ENCODE assay signal across 11 cellular contexts in genomic region chr10:102658802-102659201, GRCh38. TPM values are rescaled to one million over a fixed set of nuclear protein-coding genes. Genes with fewer than 3 reads are reported as not detected.
DNase-seq lines count a peak whose midpoint lies in the region; ATAC-seq and TF ChIP-seq lines count a peak whose summit lies in the region.
"Had no signal": no experiment of that assay in that cellular context is flagged by ENCODE, and none has a peak within 500 bp of the region (broad histone marks: within the 10 kb centered on the region; RNA-seq: fewer than 3 reads in every experiment).

No MANE protein-coding gene starts in this region.

- no peaks in the 10 kb centered on the region for H3K9me3 Mint-ChIP-seq in activated CD4-positive, alpha-beta T cell treated with anti-CD3 and anti-CD28 coated beads, Interleukin-2, amount 10 ng/mL, durations not matched to agents 7 days and 5 days

- H3K27ac Mint-ChIP-seq in activated CD4-positive, alpha-beta T cell treated with anti-CD3 and anti-CD28 coated beads, Interleukin-2, amount 10 ng/mL, durations not matched to agents 7 days and 5 days = peak overlapping the region; percentile 76

- CTCF ChIA-PET in activated CD4-positive, alpha-beta T cell treated with anti-CD3 and anti-CD28 coated beads, Interleukin-2, amount 10 ng/mL, durations not matched to agents 7 days and 5 days (lab: Charles Lee) = interaction anchor here (0.9 to 4.8 kb wide), 4 partner anchors 8 to 17 kb away, joined by 3 to 28 read pairs (median 5); no protein-coding TSS in a partner anchor
- CTCF ChIA-PET in RWPE1 (lab: Yijun Ruan, JAX) = interaction anchor here (0.7 kb wide), 2 partner anchors 12 to 258 kb away, joined by 3 to 4 read pairs; no protein-coding TSS in a partner anchor

- no peak for DNase-seq in activated CD4-positive, alpha-beta T cell treated with anti-CD3 and anti-CD28 coated beads, Interleukin-2, amount 10 ng/mL, durations not matched to agents 7 days and 5 days
- no peak for DNase-seq in activated CD4-positive, alpha-beta T cell treated with anti-CD3 and anti-CD28 coated beads, Interleukin-2, amount 50 U/mL, for 1 hour
- no peak for DNase-seq in RWPE1 (ENCODE audit: low spot score)
- DNase-seq in esophagus muscularis mucosa (ENCODE audit: extremely low spot score) = no peak
- DNase-seq in spleen = no peak
- DNase-seq in NCI-H524 (lab: John Stamatoyannopoulos, UW) = no peak
- DNase-seq in OCI-M2 (lab: John Stamatoyannopoulos, UW; ENCODE audit: unreplicated experiment) = no peak
- DNase-seq: ACHN, amniotic stem cell, uterus had no signal

- 85% methylated on average over 5 of the region's 5 CpGs for WGBS in esophagus muscularis mucosa
- WGBS in spleen, 5 donors = 78 to 91% (median 83%) methylated on average over 5 of the region's 5 CpGs

- peaks cover 27% of the 10 kb centered on the region for H3K36me3 Mint-ChIP-seq in activated CD4-positive, alpha-beta T cell treated with anti-CD3 and anti-CD28 coated beads, Interleukin-2, amount 10 ng/mL, durations not matched to agents 7 days and 5 days (ENCODE audit: low read depth)

- H3K4me3 ChIP-seq in esophagus muscularis mucosa = no peak overlapping the region
- H3K4me3 ChIP-seq in spleen = no peak overlapping the region
- H3K4me3 ChIP-seq: uterus had no signal

- no peaks in the 10 kb centered on the region for H3K27me3 Mint-ChIP-seq in activated CD4-positive, alpha-beta T cell treated with anti-CD3 and anti-CD28 coated beads, Interleukin-2, amount 10 ng/mL, durations not matched to agents 7 days and 5 days

- H3K27me3 ChIP-seq in esophagus muscularis mucosa (no peaks in the 10 kb centered on the region), spleen (replicated peaks in 1 of 7) (no peaks in the 10 kb centered on the region)
- H3K27me3 ChIP-seq: uterus had no signal

- H3K36me3 ChIP-seq in esophagus muscularis mucosa = peaks cover 28 to 54% (median 49%) of the 10 kb centered on the region in 4 donors
- H3K36me3 ChIP-seq in spleen = peaks cover 3 to 57% (median 46%) of the 10 kb centered on the region in 6 donors
- H3K36me3 ChIP-seq: uterus had no signal

- peak overlapping the region; percentile 82 for H3K27ac ChIP-seq in RWPE1
- H3K27ac ChIP-seq in esophagus muscularis mucosa (replicated peaks in 1 of 4) = peak overlapping the region in 3 of 4 donors; percentile 42 to 71 (median 62)
- H3K27ac ChIP-seq in spleen = peak overlapping the region in 7 of 8 donors; percentile 6 to 81 (median 74)

- intact Hi-C loops in esophagus muscularis mucosa (cut with DNase I) = no loop called here
- intact Hi-C loops in spleen (cut with DNase I; ENCODE audit: low total_unique reads) = no loop called here

- no peak for ATAC-seq in HG03520 (IDR thresholded peaks at IDR 0.05; ENCODE audit: unreplicated experiment)

- H3K4me3 Mint-ChIP-seq in activated CD4-positive, alpha-beta T cell treated with anti-CD3 and anti-CD28 coated beads, Interleukin-2, amount 10 ng/mL, durations not matched to agents 7 days and 5 days = no peak overlapping the region

- H3K4me1 ChIP-seq in esophagus muscularis mucosa (peaks cover 37 to 57% (median 45%) of the 10 kb centered on the region in 4 donors), spleen (peaks cover 25 to 84% (median 55%) of the 10 kb centered on the region in 6 donors)

- peaks cover 46% of the 10 kb centered on the region for H3K4me1 Mint-ChIP-seq in activated CD4-positive, alpha-beta T cell treated with anti-CD3 and anti-CD28 coated beads, Interleukin-2, amount 10 ng/mL, durations not matched to agents 7 days and 5 days

- TF ChIP-seq CTCF in RWPE1 (conservative IDR thresholded peaks at IDR 0.05; ENCODE audit: low read depth) (no peak), esophagus muscularis mucosa (IDR thresholded peaks at IDR 0.05) (no peak), spleen (IDR thresholded peaks at IDR 0.05 in 8 of 11, conservative IDR thresholded peaks at IDR 0.05 in 3 of 11) (no peak)

- H3K9me3 ChIP-seq in esophagus muscularis mucosa (no peaks in the 10 kb centered on the region), spleen (no peaks in the 10 kb centered on the region)
- H3K9me3 ChIP-seq: uterus had no signal

- TF ChIP-seq EP300 in esophagus muscularis mucosa (IDR thresholded peaks at IDR 0.05) = no peak

- POLR2A ChIA-PET in activated CD4-positive, alpha-beta T cell treated with anti-CD3 and anti-CD28 coated beads, Interleukin-2, amount 10 ng/mL, durations not matched to agents 7 days and 5 days (lab: Charles Lee) = interaction anchor here (0.5 kb wide), 1 partner anchor 45 kb away, joined by 3 read pairs; no protein-coding TSS in a partner anchor
- POLR2A ChIA-PET in RWPE1 (lab: Yijun Ruan, JAX; ENCODE audit: low non-redundant PET) = interaction anchor here (1.5 kb wide), 1 partner anchor 13 kb away, joined by 3 read pairs; no protein-coding TSS in a partner anchor

- no peak for TF ChIP-seq POLR2A in esophagus muscularis mucosa (IDR thresholded peaks at IDR 0.05; ENCODE audit: low read depth)
- no peak for TF ChIP-seq POLR2A in spleen (IDR thresholded peaks at IDR 0.05)

RNA-seq across cellular contexts. Expression of gene TRIM8, which starts 14.5 kb away (rescaled TPM):
- 10 to 100 TPM; 40.2 to 42.7 TPM for total RNA-seq in activated CD4-positive, alpha-beta T cell treated with anti-CD3 and anti-CD28 coated beads, Interleukin-2, amount 10 ng/mL, durations not matched to agents 7 days and 5 days
- total RNA-seq in esophagus muscularis mucosa (100 to 1,000 TPM; 103 to 170 (median 159) TPM), spleen (100 to 1,000 TPM in 2 of 7 donors, 10 to 100 TPM in 5; 86.3 to 116 (median 94.9) TPM)
- 10 to 100 TPM; 23.5 to 37.6 (median 27.0) TPM for polyA plus RNA-seq in spleen

RNA-seq across cellular contexts. Expression of gene ARL3, which starts 55.4 kb away (rescaled TPM):
- total RNA-seq in activated CD4-positive, alpha-beta T cell treated with anti-CD3 and anti-CD28 coated beads, Interleukin-2, amount 10 ng/mL, durations not matched to agents 7 days and 5 days = 1 to 10 TPM; 4.4 to 5.0 TPM
- total RNA-seq in esophagus muscularis mucosa (1 to 10 TPM; 7.9 to 9.8 (median 8.4) TPM), spleen (1 to 10 TPM; 2.2 to 5.1 (median 4.2) TPM)
- polyA plus RNA-seq in spleen = 1 to 10 TPM; 2.6 to 4.1 (median 3.2) TPM

RNA-seq across cellular contexts. Expression of gene SFXN2, which starts 55.6 kb away (rescaled TPM):
- 10 to 100 TPM; 20.7 to 23.6 TPM for total RNA-seq in activated CD4-positive, alpha-beta T cell treated with anti-CD3 and anti-CD28 coated beads, Interleukin-2, amount 10 ng/mL, durations not matched to agents 7 days and 5 days
- 1 to 10 TPM; 1.2 to 4.0 (median 2.9) TPM for total RNA-seq in esophagus muscularis mucosa
- total RNA-seq in spleen = 10 to 100 TPM in 5 of 7 donors, 1 to 10 TPM in 2; 5.5 to 12.8 (median 10.5) TPM
- 1 to 10 TPM; 3.0 to 6.0 (median 5.4) TPM for polyA plus RNA-seq in spleen
